ENCODE assay signal across 1 cellular context in the genomic region with DNA sequence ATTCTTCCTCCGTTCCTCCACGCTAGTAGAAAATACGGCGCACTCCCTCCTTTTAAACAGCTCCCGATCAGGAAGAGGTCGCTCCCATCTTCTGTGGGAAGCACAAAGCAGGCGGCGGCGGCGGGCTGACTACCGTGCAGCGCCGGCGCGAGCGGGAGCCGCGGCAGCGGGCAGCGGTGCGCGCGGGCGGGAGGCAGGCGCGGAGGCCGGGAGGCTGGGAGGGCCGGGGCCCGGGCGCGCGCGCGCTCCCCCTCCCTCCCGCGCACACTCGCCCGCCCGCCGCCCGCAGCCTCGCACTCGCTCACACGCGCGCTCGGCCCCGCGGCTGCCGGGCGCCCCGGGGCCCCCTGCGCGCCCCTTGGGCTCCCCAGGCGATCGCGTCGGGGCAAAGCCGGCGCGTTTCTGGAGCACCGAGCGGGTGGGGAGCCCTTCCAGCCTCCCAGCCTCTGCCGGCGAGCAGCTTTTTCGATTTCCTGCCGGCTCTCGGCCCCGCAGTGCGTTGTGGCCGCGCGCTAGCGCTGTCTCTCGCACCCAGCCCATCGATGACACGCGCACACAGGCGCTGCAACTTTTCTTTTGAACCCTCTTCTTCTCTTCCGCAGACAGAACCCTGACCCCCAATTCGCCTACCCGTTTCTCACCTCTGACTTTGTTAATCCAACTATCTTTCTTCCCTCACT.
TF ChIP-seq lines count a peak whose summit lies in the region.

Gene SLC8A1, minus strand, starts transcription at position 165 of the 680 bp plus-strand sequence.

TF ChIP-seq in HEK293, 187 proteins besides CTCF, POLR2A, EP300 and RAD21 (continued from another document):
- TF ChIP-seq ZNF433 (tag by site-specific recombination; IDR thresholded peaks at IDR 0.05; ENCODE audit: low read depth) = no peak
- TF ChIP-seq KLF10 (tag by site-specific recombination; IDR thresholded peaks at IDR 0.05) = no peak
